ENCODE assay signal across 12 cellular contexts in the genomic region with DNA sequence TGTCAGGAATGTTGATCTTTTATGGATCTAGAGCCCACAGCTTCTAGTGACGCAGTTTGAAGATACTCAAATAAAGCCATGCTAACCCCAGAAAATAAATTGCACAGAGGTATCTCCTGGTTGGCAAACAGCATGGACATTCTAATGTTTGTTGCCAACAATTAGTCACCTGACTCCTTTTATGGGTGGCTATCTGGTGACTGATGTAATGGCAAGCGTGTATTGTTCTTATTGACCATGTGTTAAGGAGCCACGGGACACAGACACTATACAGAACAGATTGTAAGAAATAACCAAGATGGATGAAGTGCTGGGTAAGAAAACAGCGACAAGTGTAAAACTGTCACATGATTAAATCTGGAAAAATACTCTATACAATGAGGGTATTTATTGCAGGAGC.
DNase-seq lines count a peak whose midpoint lies in the region; ATAC-seq and TF ChIP-seq lines count a peak whose summit lies in the region.
"Had no signal": no experiment of that assay in that cellular context is flagged by ENCODE, and none has a peak within 500 bp of the region (broad histone marks: within the 10 kb centered on the region; RNA-seq: fewer than 3 reads in every experiment).

No MANE protein-coding gene starts in this region.

- ATAC-seq in left colon, result no peak
- ATAC-seq in HG03439 (IDR thresholded peaks at IDR 0.05; ENCODE audit: unreplicated experiment), result no peak

- H3K36me3 ChIP-seq in ACC112 (ENCODE audit: insufficient read depth, low read length) (no peaks in the 10 kb centered on the region), HUES48 (ENCODE audit: control insufficient read depth, insufficient read depth, low read length) (no peaks in the 10 kb centered on the region)
- H3K36me3 ChIP-seq in CD8-positive, alpha-beta memory T cell (ENCODE audit: insufficient read depth, low read length), result no peaks in the 10 kb centered on the region
- H3K36me3 ChIP-seq: right atrium auricular region had no signal

- no peaks in the 10 kb centered on the region for H3K9me3 ChIP-seq in HUES48 (ENCODE audit: control insufficient read depth, insufficient read depth, low read length)
- H3K9me3 ChIP-seq in CD8-positive, alpha-beta memory T cell (ENCODE audit: low read length), result no peaks in the 10 kb centered on the region
- H3K9me3 ChIP-seq: right atrium auricular region had no signal

- H3K4me3 ChIP-seq in ACC112 (ENCODE audit: low read depth, low read length) (no peak overlapping the region), HUES48 (ENCODE audit: low read depth, low read length) (no peak overlapping the region)
- H3K4me3 ChIP-seq in CD8-positive, alpha-beta memory T cell (ENCODE audit: low read length), result no peak overlapping the region
- H3K4me3 ChIP-seq: right atrium auricular region had no signal

- TF ChIP-seq CTCF in brain (conservative IDR thresholded peaks at IDR 0.05) (no peak), neural crest cell (conservative IDR thresholded peaks at IDR 0.05) (no peak)

- H3K4me3 Mint-ChIP-seq in brain (peak overlapping the region in 4 of 5 experiments; percentile 8 to 60 (median 26)), neural crest cell (peak overlapping the region; percentile 4)
- H3K4me3 Mint-ChIP-seq in CD8-positive, alpha-beta memory T cell, result no peak overlapping the region
- no peak overlapping the region for H3K4me3 Mint-ChIP-seq in T-helper 2 cell treated with Interferon-gamma antibody and Interleukin-4, amounts not matched to agents 5 μg/mL and 100 μg/mL, for 36 hours

- intact Hi-C loops in left colon (cut with DNase I, micrococcal nuclease), result no loop called here

- H3K27me3 Mint-ChIP-seq in brain (no peaks in the 10 kb centered on the region), neural crest cell (ENCODE audit: low read depth) (no peaks in the 10 kb centered on the region)
- H3K27me3 Mint-ChIP-seq in CD8-positive, alpha-beta memory T cell, result peaks cover 0 to 3% of the 10 kb centered on the region in 2 donors
- no peaks in the 10 kb centered on the region for H3K27me3 Mint-ChIP-seq in T-helper 2 cell treated with Interferon-gamma antibody and Interleukin-4, amounts not matched to agents 5 μg/mL and 100 μg/mL, for 36 hours (ENCODE audit: low read depth)

- no peaks in the 10 kb centered on the region for H3K79me2 ChIP-seq in ACC112 (ENCODE audit: control insufficient read depth, insufficient read depth, low read length, unreplicated experiment)

- H3K9me3 Mint-ChIP-seq in brain, result no peaks in the 10 kb centered on the region
- no peaks in the 10 kb centered on the region for H3K9me3 Mint-ChIP-seq in neural crest cell
- H3K9me3 Mint-ChIP-seq in CD8-positive, alpha-beta memory T cell, result no peaks in the 10 kb centered on the region
- H3K9me3 Mint-ChIP-seq in T-helper 2 cell treated with Interferon-gamma antibody and Interleukin-4, amounts not matched to agents 5 μg/mL and 100 μg/mL, for 36 hours, result no peaks in the 10 kb centered on the region

- H3K4me1 Mint-ChIP-seq in brain (peaks cover 41% of the 10 kb centered on the region), neural crest cell (peaks cover 36% of the 10 kb centered on the region)
- H3K4me1 Mint-ChIP-seq in CD8-positive, alpha-beta memory T cell, result no peaks in the 10 kb centered on the region
- H3K4me1 Mint-ChIP-seq in T-helper 2 cell treated with Interferon-gamma antibody and Interleukin-4, amounts not matched to agents 5 μg/mL and 100 μg/mL, for 36 hours (ENCODE audit: low read depth), result peaks cover under 1% of the 10 kb centered on the region

- POLR2A ChIA-PET in CD8-positive, alpha-beta memory T cell (lab: Charles Lee), result no interaction called here

- no peak overlapping the region for H3K9ac ChIP-seq in HUES48 (ENCODE audit: low read depth, low read length)

- no peak overlapping the region for H2AFZ ChIP-seq in ACC112 (ENCODE audit: low read length, unreplicated experiment)

- peaks cover 34% of the 10 kb centered on the region for H3K4me1 ChIP-seq in ACC112 (ENCODE audit: control insufficient read depth, insufficient read depth, low read length, unreplicated experiment)
- H3K4me1 ChIP-seq in HUES48 (ENCODE audit: control insufficient read depth, insufficient read depth, low read length), result peaks cover 24% of the 10 kb centered on the region
- H3K4me1 ChIP-seq in CD8-positive, alpha-beta memory T cell (ENCODE audit: insufficient read depth, low read length), result no peaks in the 10 kb centered on the region

- no peaks in the 10 kb centered on the region for H3K36me3 Mint-ChIP-seq in brain
- H3K36me3 Mint-ChIP-seq in neural crest cell (ENCODE audit: low read depth), result no peaks in the 10 kb centered on the region
- no peaks in the 10 kb centered on the region for H3K36me3 Mint-ChIP-seq in CD8-positive, alpha-beta memory T cell
- H3K36me3 Mint-ChIP-seq in T-helper 2 cell treated with Interferon-gamma antibody and Interleukin-4, amounts not matched to agents 5 μg/mL and 100 μg/mL, for 36 hours (ENCODE audit: low read depth), result no peaks in the 10 kb centered on the region

- H3K27ac Mint-ChIP-seq in brain, result peak overlapping the region; percentile 29 to 96 (median 72)
- peak overlapping the region; percentile 85 for H3K27ac Mint-ChIP-seq in neural crest cell (ENCODE audit: unreplicated experiment)
- H3K27ac Mint-ChIP-seq in CD8-positive, alpha-beta memory T cell, result no peak overlapping the region
- no peak overlapping the region for H3K27ac Mint-ChIP-seq in T-helper 2 cell treated with Interferon-gamma antibody and Interleukin-4, amounts not matched to agents 5 μg/mL and 100 μg/mL, for 36 hours

- H3K27ac ChIP-seq in ACC112 (ENCODE audit: low read depth, low read length) (peak overlapping the region; percentile 89), HUES48 (ENCODE audit: low read depth, low read length) (peak overlapping the region; percentile 47)
- H3K27ac ChIP-seq in CD8-positive, alpha-beta memory T cell (ENCODE audit: low read depth, low read length), result no peak overlapping the region
- H3K27ac ChIP-seq: epithelial cell of prostate had no signal

- CTCF ChIA-PET in CD8-positive, alpha-beta memory T cell (lab: Charles Lee), result interaction anchor here (1.3 kb wide), 1 partner anchor 10 kb away, joined by 3 read pairs; no protein-coding TSS in a partner anchor

- no peaks in the 10 kb centered on the region for H3K27me3 ChIP-seq in ACC112 (ENCODE audit: insufficient read depth, low read length)
- H3K27me3 ChIP-seq in HUES48 (ENCODE audit: control insufficient read depth, insufficient read depth, low read length), result no peaks in the 10 kb centered on the region
- H3K27me3 ChIP-seq in CD8-positive, alpha-beta memory T cell (ENCODE audit: insufficient read depth, low read length, poor library complexity, severe bottlenecking), result no peaks in the 10 kb centered on the region
- H3K27me3 ChIP-seq: right atrium auricular region had no signal

- DNase-seq in neural crest cell (ENCODE audit: low read depth, low spot score), result no peak
- DNase-seq in CD8-positive, alpha-beta memory T cell, result no peak
- no peak for DNase-seq in T-helper 2 cell treated with Interferon-gamma antibody and Interleukin-4, amounts not matched to agents 5 μg/mL and 100 μg/mL, for 36 hours (ENCODE audit: low spot score)
- DNase-seq in left colon, result no peak
- DNase-seq: OCI-M1; stimulated activated CD4-positive, alpha-beta T cell treated with anti-CD3 and anti-CD28 coated beads, Interleukin-4, amount 100 ng/mL, for 1 hour had no signal

Comparison
In these comparisons a context has a peak if more than half of its experiments do, and no peak if none do; other contexts are left out.
1. H3K27ac Mint-ChIP-seq: peak in brain (5 of 5) and neural crest cell (single experiment); none in CD8-positive, alpha-beta memory T cell (0 of 8) and T-helper 2 cell treated with Interferon-gamma antibody and Interleukin-4, amounts not matched to agents 5 μg/mL and 100 μg/mL, for 36 hours (single experiment).
2. H3K4me3 Mint-ChIP-seq: peak in brain (4 of 5) and neural crest cell (single experiment); none in CD8-positive, alpha-beta memory T cell (0 of 7) and T-helper 2 cell treated with Interferon-gamma antibody and Interleukin-4, amounts not matched to agents 5 μg/mL and 100 μg/mL, for 36 hours (single experiment).